In genomic region chr6:161273752-161274487, GRCh38 we compare ENCODE assay signal across 8 cellular contexts. TPM values are rescaled to one million over a fixed set of nuclear protein-coding genes. Genes with fewer than 3 reads are reported as not detected.
A peak's percentile ranks its signal among the peaks of the same experiment; 100 is the strongest.
DNase-seq lines count a peak whose midpoint lies in the region; ATAC-seq and TF ChIP-seq lines count a peak whose summit lies in the region.

AGPAT4 (minus strand) TSS chr6:161274061; CDS start chr6:161232213, 41,848 bp downstream.

- no peaks in the 10 kb centered on the region for H3K27me3 ChIP-seq in dorsolateral prefrontal cortex
- H3K27me3 ChIP-seq in right lobe of liver = peaks cover 0 to 2% of the 10 kb centered on the region in 2 donors

- no peaks in the 10 kb centered on the region for H3K36me3 ChIP-seq in right lobe of liver

- peak in 5 of 56 donors; percentile 4 to 22 (median 7) for TF ChIP-seq CTCF in dorsolateral prefrontal cortex (IDR thresholded peaks at IDR 0.05 in 54 of 56, conservative IDR thresholded peaks at IDR 0.05 in 2 of 56; ENCODE audit: low read depth in 1 of 56, partially characterized antibody in 56 of 56)
- no peak for TF ChIP-seq CTCF in right lobe of liver (IDR thresholded peaks at IDR 0.05)

- H3K27ac ChIP-seq in dorsolateral prefrontal cortex = peak within 1 kb of the TSS; percentile 39 to 93 (median 87)
- peak within 1 kb of the TSS in 1 of 3 donors; percentile 37 for H3K27ac ChIP-seq in right lobe of liver

- DNase-seq in C1 segment of cervical spinal cord (lab: John Stamatoyannopoulos, UW) (peak in 12 of 14 donors; percentile 32 to 88 (median 64)), NCI-H748 (lab: John Stamatoyannopoulos, UW; ENCODE audit: unreplicated experiment) (peak; percentile 97), dorsolateral prefrontal cortex (peak in 8 of 10 donors; percentile 45 to 79 (median 54)), right lobe of liver (no peak)
- peak; percentile 56 for DNase-seq in activated CD4-positive, alpha-beta T cell treated with anti-CD3 and anti-CD28 coated beads, Interleukin-2, amount 50 U/mL, for 1 hour
- DNase-seq in stimulated activated CD4-positive, alpha-beta T cell treated with anti-CD3 and anti-CD28 coated beads, TNF-alpha, amount 100 ng/mL, for 1 hour (ENCODE audit: low read depth in 3 of 3, low spot score in 1 of 3) = peak; percentile 8 to 37 (median 27)

- H3K4me1 ChIP-seq in right lobe of liver = no peaks in the 10 kb centered on the region

- intact Hi-C loops in dorsolateral prefrontal cortex (cut with DNase I) (loop anchor here (2.0 to 10.0 kb wide), 7 partner anchors 43 to 279 kb away; partner anchors contain the start of gene MAP3K4 (in 1 of the 2)), right lobe of liver (cut with DNase I) (no loop called here)

- ATAC-seq in GM19328 (IDR thresholded peaks at IDR 0.05; ENCODE audit: unreplicated experiment) = peak; percentile 99
- ATAC-seq in HG03460 (IDR thresholded peaks at IDR 0.05; ENCODE audit: unreplicated experiment) = peak; percentile 98
- ATAC-seq in right lobe of liver = peak; percentile 91 to 98 (median 94)

- 1% methylated on average over 17 of the region's 21 CpGs for WGBS in right lobe of liver (ENCODE audit: insufficient coverage, low coverage, low lambda C conversion rate, missing lambda C conversion rate)

- H3K4me3 ChIP-seq in dorsolateral prefrontal cortex (peak within 1 kb of the TSS; percentile 60 to 90 (median 75)), right lobe of liver (peak within 1 kb of the TSS; percentile 31 to 43 (median 32))

- TF ChIP-seq POLR2A in right lobe of liver (IDR thresholded peaks at IDR 0.05) = no peak

- no peaks in the 10 kb centered on the region for H3K9me3 ChIP-seq in right lobe of liver

RNA-seq across cellular contexts. Expression of gene AGPAT4, which starts in this region (rescaled TPM):
- total RNA-seq in dorsolateral prefrontal cortex (100 to 1,000 TPM in 5 of 120 experiments, 10 to 100 TPM in 115; 34.6 to 138 (median 62.5) TPM), right lobe of liver (1 to 10 TPM in 1 of 6 experiments, under 1 TPM in 5; 0.42 to 1.7 (median 0.78) TPM)

Comparison
In these comparisons a context has a peak if more than half of its experiments do, and no peak if none do; other contexts are left out.
1. RNA of gene AGPAT4 (total RNA-seq): 34.6 to 138 TPM in dorsolateral prefrontal cortex; 0.42 to 1.7 TPM in right lobe of liver; every median in the first group is over 10 times any median in the second.
2. DNase-seq: peak in C1 segment of cervical spinal cord (12 of 14), NCI-H748 (single experiment), activated CD4-positive, alpha-beta T cell treated with anti-CD3 and anti-CD28 coated beads, Interleukin-2, amount 50 U/mL, for 1 hour (single experiment), dorsolateral prefrontal cortex (8 of 10) and stimulated activated CD4-positive, alpha-beta T cell treated with anti-CD3 and anti-CD28 coated beads, TNF-alpha, amount 100 ng/mL, for 1 hour (3 of 3); none in right lobe of liver (0 of 3).
3. intact Hi-C loops: an anchor here in dorsolateral prefrontal cortex (2.0 to 10.0 kb wide); none called in right lobe of liver.
4. Peak in every context shown above with its lines, with median percentiles within 50 percentile points of each other: ATAC-seq.